In genomic region chr4:145792429-145792828, GRCh38 we compare ENCODE assay signal across 38 cellular contexts.
"Had no signal": no experiment of that assay in that cellular context is flagged by ENCODE, and none has a peak within 500 bp of the region (broad histone marks: within the 10 kb centered on the region; RNA-seq: fewer than 3 reads in every experiment).

No MANE protein-coding gene starts in this region.

- H3K27me3 Mint-ChIP-seq: activated B cell treated with CpG ODN at 0.5 μM for 24 hours; activated CD4-positive, alpha-beta memory T cell treated with anti-CD3 and anti-CD28 coated beads for 36 hours; activated CD4-positive, alpha-beta T cell treated with anti-CD3 and anti-CD28 coated beads, Interleukin-2, amount 10 ng/mL, durations not matched to agents 24 days and 14 days; activated CD8-positive, alpha-beta T cell treated with anti-CD3 and anti-CD28 coated beads for 36 hours; activated naive CD8-positive, alpha-beta T cell treated with anti-CD3 and anti-CD28 coated beads, Interleukin-2, amount 10 ng/mL, durations not matched to agents 7 days and 5 days; activated naive CD8-positive, alpha-beta T cell treated with anti-CD3 and anti-CD28 coated beads, Interleukin-2, amount 50 U/mL, for 24 hours; activated T-helper 17 cell treated with anti-CD3 and anti-CD28 coated beads, Interleukin-2, amount 50 U/mL, for 72 hours; brain had no signal

- H3K27ac Mint-ChIP-seq: activated B cell treated with CpG ODN at 0.5 μM for 24 hours; activated CD4-positive, alpha-beta memory T cell treated with anti-CD3 and anti-CD28 coated beads for 36 hours; activated CD4-positive, alpha-beta T cell treated with anti-CD3 and anti-CD28 coated beads, Interleukin-2, amount 10 ng/mL, durations not matched to agents 24 days and 14 days; activated CD8-positive, alpha-beta T cell treated with anti-CD3 and anti-CD28 coated beads for 36 hours; activated naive CD4-positive, alpha-beta T cell treated with anti-CD3 and anti-CD28 coated beads for 36 hours; activated naive CD4-positive, alpha-beta T cell treated with anti-CD3 and anti-CD28 coated beads, Interleukin-2, amount 50 U/mL, for 72 hours; activated naive CD8-positive, alpha-beta T cell treated with anti-CD3 and anti-CD28 coated beads, Interleukin-2, amount 10 ng/mL, durations not matched to agents 7 days and 5 days; activated naive CD8-positive, alpha-beta T cell treated with anti-CD3 and anti-CD28 coated beads, Interleukin-2, amount 50 U/mL, for 24 hours; activated T-cell treated with anti-CD3 and anti-CD28 coated beads, Interleukin-2, amount 50 U/mL, for 72 hours; activated T-helper 1 cell treated with anti-CD3 and anti-CD28 coated beads, Interleukin-12 subunit alpha, Interleukin-12 subunit beta, Interleukin-2, Interleukin-4 antibody, amounts not matched to agents 30 ng/mL and 10 ng/mL and 1 ng/mL, durations not matched to agents 14 hours and 24 hours and 36 hours; activated T-helper 17 cell treated with anti-CD3 and anti-CD28 coated beads, Interleukin-2, amount 50 U/mL, for 72 hours; brain; T-helper 1 cell treated with Interleukin-12 subunit alpha and Interleukin-12 subunit beta and Interleukin-4 antibody, amounts not matched to agents 30 μg/mL and 1 μg/mL, for 36 hours; T-helper 2 cell treated with Interferon-gamma antibody and Interleukin-4, amounts not matched to agents 5 μg/mL and 100 μg/mL, for 36 hours had no signal

- H3K9me3 Mint-ChIP-seq: activated B cell treated with CpG ODN at 0.5 μM for 24 hours; activated CD4-positive, alpha-beta memory T cell treated with anti-CD3 and anti-CD28 coated beads for 36 hours; activated CD8-positive, alpha-beta T cell treated with anti-CD3 and anti-CD28 coated beads for 36 hours; activated naive CD4-positive, alpha-beta T cell treated with anti-CD3 and anti-CD28 coated beads for 36 hours; activated naive CD4-positive, alpha-beta T cell treated with anti-CD3 and anti-CD28 coated beads, Interleukin-2, amount 50 U/mL, for 72 hours; activated naive CD8-positive, alpha-beta T cell treated with anti-CD3 and anti-CD28 coated beads, Interleukin-2, amount 10 ng/mL, durations not matched to agents 7 days and 5 days; activated naive CD8-positive, alpha-beta T cell treated with anti-CD3 and anti-CD28 coated beads, Interleukin-2, amount 50 U/mL, for 24 hours; activated T-cell treated with anti-CD3 and anti-CD28 coated beads, Interleukin-2, amount 50 U/mL, for 4 hours; activated T-cell treated with anti-CD3 and anti-CD28 coated beads, Interleukin-2, amount 50 U/mL, for 72 hours; activated T-helper 1 cell treated with anti-CD3 and anti-CD28 coated beads, Interleukin-12 subunit alpha, Interleukin-12 subunit beta, Interleukin-2, Interleukin-4 antibody, amounts not matched to agents 30 ng/mL and 10 ng/mL and 1 ng/mL, durations not matched to agents 14 hours and 24 hours and 36 hours; activated T-helper 17 cell treated with anti-CD3 and anti-CD28 coated beads, Interleukin-2, amount 50 U/mL, for 72 hours; brain; T-helper 1 cell treated with Interleukin-12 subunit alpha and Interleukin-12 subunit beta and Interleukin-4 antibody, amounts not matched to agents 30 μg/mL and 1 μg/mL, for 36 hours; T-helper 2 cell treated with Interferon-gamma antibody and Interleukin-4, amounts not matched to agents 5 μg/mL and 100 μg/mL, for 36 hours had no signal

- H3K9me3 ChIP-seq: ascending aorta had no signal

- ATAC-seq: activated CD8-positive, alpha-beta T cell treated with anti-CD3 and anti-CD28 coated beads for 36 hours; activated naive CD4-positive, alpha-beta T cell treated with anti-CD3 and anti-CD28 coated beads, Interleukin-2, amount 50 U/mL, for 72 hours; activated naive CD8-positive, alpha-beta T cell treated with anti-CD3 and anti-CD28 coated beads, Interleukin-2, amount 50 U/mL, for 24 hours; activated T-cell treated with anti-CD3 and anti-CD28 coated beads, Interleukin-2, amount 50 U/mL, for 4 hours; activated T-cell treated with anti-CD3 and anti-CD28 coated beads, Interleukin-2, amount 50 U/mL, for 72 hours; activated T-helper 17 cell treated with anti-CD3 and anti-CD28 coated beads, Interleukin-2, amount 50 U/mL, for 72 hours had no signal

- FAIRE-seq: bronchial epithelial cell, TTC549 had no signal

- H3K4me1 Mint-ChIP-seq: activated B cell treated with CpG ODN at 0.5 μM for 24 hours; activated naive CD8-positive, alpha-beta T cell treated with anti-CD3 and anti-CD28 coated beads, Interleukin-2, amount 10 ng/mL, durations not matched to agents 7 days and 5 days; activated T-helper 17 cell treated with anti-CD3 and anti-CD28 coated beads, Interleukin-2, amount 50 U/mL, for 72 hours; brain had no signal

- H3K4me1 ChIP-seq: ascending aorta had no signal

- H3K4me3 ChIP-seq: ascending aorta, cardiac muscle cell had no signal

- H3K36me3 ChIP-seq: ascending aorta had no signal

- DNase-seq: activated B cell treated with CpG ODN at 0.5 μM for 24 hours; activated CD4-positive, alpha-beta memory T cell treated with anti-CD3 and anti-CD28 coated beads for 36 hours; activated CD4-positive, alpha-beta T cell treated with anti-CD3 and anti-CD28 coated beads for 4 hours; activated CD4-positive, alpha-beta T cell treated with anti-CD3 and anti-CD28 coated beads, Interleukin-2, amount 10 ng/mL, durations not matched to agents 24 days and 14 days; activated CD4-positive, alpha-beta T cell treated with anti-CD3 and anti-CD28 coated beads, Interleukin-2, amount 50 U/mL, for 1 hour; activated CD4-positive, alpha-beta T cell treated with anti-CD3 and anti-CD28 coated beads, Interleukin-2, amount 50 U/mL, for 4 hours; activated CD4-positive, CD25-positive, alpha-beta regulatory T cell treated with anti-CD3 and anti-CD28 coated beads, Interleukin-2, amount 50 U/mL, for 72 hours; activated CD8-positive, alpha-beta memory T cell treated with anti-CD3 and anti-CD28 coated beads, Interleukin-2, amount 50 U/mL, for 4 hours; activated CD8-positive, alpha-beta T cell treated with anti-CD3 and anti-CD28 coated beads for 36 hours; activated effector memory CD4-positive, alpha-beta T cell treated with anti-CD3 and anti-CD28 coated beads, Interleukin-2, amount 50 U/mL, for 16 hours; activated gamma-delta T cell treated with Interleukin-2 at 50 U/mL for 16 hours; activated naive CD4-positive, alpha-beta T cell; activated naive CD4-positive, alpha-beta T cell treated with anti-CD3 and anti-CD28 coated beads for 36 hours; activated naive CD4-positive, alpha-beta T cell treated with anti-CD3 and anti-CD28 coated beads, Interleukin-2, amount 50 U/mL, for 16 hours; activated naive CD8-positive, alpha-beta T cell treated with anti-CD3 and anti-CD28 coated beads, Interleukin-2, amount 10 ng/mL, durations not matched to agents 7 days and 5 days; activated naive CD8-positive, alpha-beta T cell treated with anti-CD3 and anti-CD28 coated beads, Interleukin-2, amount 50 U/mL, for 24 hours; activated T-cell treated with anti-CD3 and anti-CD28 coated beads for 4 hours; activated T-cell treated with anti-CD3 and anti-CD28 coated beads, Interleukin-2, amount 50 U/mL, for 1 hour; activated T-cell treated with anti-CD3 and anti-CD28 coated beads, Interleukin-2, amount 50 U/mL, for 4 hours; activated T-cell treated with anti-CD3 and anti-CD28 coated beads, Interleukin-2, amount 50 U/mL, for 72 hours; amygdala; anterior cingulate cortex; central memory CD4-positive, alpha-beta T cell; SW 1271; T-helper 1 cell; T-helper 2 cell; T-helper 9 cell had no signal

- H3K27me3 ChIP-seq: ascending aorta, cardiac muscle cell had no signal

- H3K4me3 Mint-ChIP-seq: activated B cell treated with CpG ODN at 0.5 μM for 24 hours; activated CD4-positive, alpha-beta memory T cell treated with anti-CD3 and anti-CD28 coated beads for 36 hours; activated CD4-positive, alpha-beta T cell treated with anti-CD3 and anti-CD28 coated beads, Interleukin-2, amount 10 ng/mL, durations not matched to agents 24 days and 14 days; activated CD8-positive, alpha-beta T cell treated with anti-CD3 and anti-CD28 coated beads for 36 hours; activated naive CD4-positive, alpha-beta T cell treated with anti-CD3 and anti-CD28 coated beads for 36 hours; activated naive CD8-positive, alpha-beta T cell treated with anti-CD3 and anti-CD28 coated beads, Interleukin-2, amount 10 ng/mL, durations not matched to agents 7 days and 5 days; activated naive CD8-positive, alpha-beta T cell treated with anti-CD3 and anti-CD28 coated beads, Interleukin-2, amount 50 U/mL, for 24 hours; activated T-cell treated with anti-CD3 and anti-CD28 coated beads, Interleukin-2, amount 50 U/mL, for 4 hours; activated T-cell treated with anti-CD3 and anti-CD28 coated beads, Interleukin-2, amount 50 U/mL, for 72 hours; activated T-helper 1 cell treated with anti-CD3 and anti-CD28 coated beads, Interleukin-12 subunit alpha, Interleukin-12 subunit beta, Interleukin-2, Interleukin-4 antibody, amounts not matched to agents 30 ng/mL and 10 ng/mL and 1 ng/mL, durations not matched to agents 14 hours and 24 hours and 36 hours; activated T-helper 17 cell treated with anti-CD3 and anti-CD28 coated beads, Interleukin-2, amount 50 U/mL, for 72 hours; brain; T-helper 1 cell treated with Interleukin-12 subunit alpha and Interleukin-12 subunit beta and Interleukin-4 antibody, amounts not matched to agents 30 μg/mL and 1 μg/mL, for 36 hours; T-helper 2 cell treated with Interferon-gamma antibody and Interleukin-4, amounts not matched to agents 5 μg/mL and 100 μg/mL, for 36 hours had no signal

- H3K27ac ChIP-seq: ascending aorta, cardiac muscle cell, VCaP had no signal
